Comparison of ENCODE assay signal across 12 cellular contexts in the genomic region with DNA sequence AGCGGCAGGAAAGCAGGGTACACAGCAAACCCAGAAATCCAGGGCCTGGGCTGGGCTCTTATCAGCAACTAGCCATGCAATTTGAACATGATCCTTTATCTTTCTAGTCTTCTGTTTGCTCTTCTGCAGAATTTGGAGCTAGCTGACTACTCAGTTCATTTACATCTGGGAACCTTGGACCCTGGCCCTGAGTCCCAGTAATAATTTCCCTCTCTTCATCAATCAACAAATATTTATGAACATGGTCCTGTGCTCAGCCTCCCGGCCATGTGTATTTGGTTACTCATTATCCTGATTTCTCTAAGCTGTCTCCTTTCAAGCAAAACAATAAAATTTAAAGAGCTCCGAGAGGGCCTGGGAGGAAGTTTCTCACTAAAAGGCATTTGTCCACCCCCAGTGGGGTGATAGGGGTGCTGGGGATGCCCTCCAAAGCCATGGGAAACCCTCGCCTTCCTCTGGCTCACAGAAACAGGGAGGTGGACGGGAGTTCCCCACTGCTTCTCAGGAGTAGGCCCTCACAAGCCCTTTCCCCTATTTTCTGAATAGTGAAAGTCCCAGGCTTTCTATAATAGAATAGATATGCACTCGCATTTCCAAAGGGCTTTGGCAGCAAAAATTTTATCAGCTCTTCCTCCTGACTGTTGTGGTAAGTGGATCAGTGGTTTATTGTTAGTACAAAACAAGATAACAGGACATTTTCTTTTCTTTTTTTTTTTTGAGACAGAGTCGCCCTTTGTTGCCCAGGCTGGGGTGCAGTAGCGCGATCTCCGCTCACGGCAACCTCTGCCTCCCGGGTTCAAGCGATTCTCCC. TPM values are rescaled to one million over a fixed set of nuclear protein-coding genes. Genes with fewer than 3 reads are reported as not detected.
A peak's percentile ranks its signal among the peaks of the same experiment; 100 is the strongest.
DNase-seq lines count a peak whose midpoint lies in the region; ATAC-seq and TF ChIP-seq lines count a peak whose summit lies in the region.
"Had no signal": no experiment of that assay in that cellular context is flagged by ENCODE, and none has a peak within 500 bp of the region (broad histone marks: within the 10 kb centered on the region; RNA-seq: fewer than 3 reads in every experiment).

No MANE protein-coding gene starts in this region.

- H3K9me3 ChIP-seq in Peyer's patch, result no peaks in the 10 kb centered on the region
- H3K9me3 ChIP-seq in fibroblast of lung (ENCODE audit: control insufficient read depth, insufficient read depth, low read depth, low read length), result no peaks in the 10 kb centered on the region
- H3K9me3 ChIP-seq in mucosa of rectum (ENCODE audit: control insufficient read depth in 2 of 2, low read length in 2 of 2), result no peaks in the 10 kb centered on the region
- no peaks in the 10 kb centered on the region for H3K9me3 ChIP-seq in thyroid gland

- H3K4me1 ChIP-seq in Peyer's patch (peaks cover 0 to 21% (median 1%) of the 10 kb centered on the region in 4 donors), fibroblast of lung (ENCODE audit: control insufficient read depth, extremely low read depth, insufficient read depth, low read length) (no peaks in the 10 kb centered on the region), mucosa of rectum (ENCODE audit: control insufficient read depth in 2 of 2, insufficient read depth in 2 of 2, low read length in 2 of 2) (peaks cover 12 to 15% of the 10 kb centered on the region in 2 donors), thyroid gland (peaks cover 3 to 9% of the 10 kb centered on the region in 2 donors)

- H3K79me2 ChIP-seq in fibroblast of lung (ENCODE audit: control insufficient read depth, insufficient read depth, low read length), result no peaks in the 10 kb centered on the region

- no peak for TF ChIP-seq POLR2A in Peyer's patch (IDR thresholded peaks at IDR 0.05)
- no peak for TF ChIP-seq POLR2A in thyroid gland (IDR thresholded peaks at IDR 0.05)

- H3K9ac ChIP-seq in fibroblast of lung (ENCODE audit: insufficient read depth, low read length) (no peak overlapping the region), mucosa of rectum (ENCODE audit: low read depth in 1 of 2, low read length in 2 of 2) (peak overlapping the region; percentile 17 to 54)

- 74 to 75% methylated on average over 13 of the region's 13 CpGs for WGBS in thyroid gland, 2 donors

- H2AFZ ChIP-seq in fibroblast of lung (ENCODE audit: low read length), result no peak overlapping the region

- H3K27ac ChIP-seq in Peyer's patch (peak overlapping the region in 2 of 4 donors; percentile 64 to 70), fibroblast of lung (ENCODE audit: insufficient read depth, low read length) (no peak overlapping the region), mucosa of rectum (ENCODE audit: low read depth in 2 of 2, low read length in 2 of 2) (peak overlapping the region; percentile 43 to 55), thyroid gland (peak overlapping the region in 2 of 3 donors; percentile 13 to 15)

- peak overlapping the region; percentile 13 for H3K4me2 ChIP-seq in fibroblast of lung (ENCODE audit: extremely low read depth, insufficient read depth, low read length)

- no peak for TF ChIP-seq CTCF in Peyer's patch (IDR thresholded peaks at IDR 0.05)
- TF ChIP-seq CTCF in fibroblast of lung (conservative IDR thresholded peaks at IDR 0.05 in 1 of 2, IDR thresholded peaks at IDR 0.05 in 1 of 2; ENCODE audit: low read depth in 1 of 2, low read length in 2 of 2), result no peak
- TF ChIP-seq CTCF in thyroid gland (IDR thresholded peaks at IDR 0.05), result no peak
- TF ChIP-seq CTCF in omental fat pad (IDR thresholded peaks at IDR 0.05), result no peak

- H4K20me1 ChIP-seq in fibroblast of lung (ENCODE audit: control insufficient read depth, extremely low read depth, insufficient read depth, low read length), result no peaks in the 10 kb centered on the region

- no peaks in the 10 kb centered on the region for H3K36me3 ChIP-seq in Peyer's patch
- H3K36me3 ChIP-seq in fibroblast of lung (ENCODE audit: control insufficient read depth, insufficient read depth, low read length), result no peaks in the 10 kb centered on the region
- no peaks in the 10 kb centered on the region for H3K36me3 ChIP-seq in mucosa of rectum (ENCODE audit: control insufficient read depth in 2 of 2, insufficient read depth in 2 of 2, low read length in 2 of 2)
- no peaks in the 10 kb centered on the region for H3K36me3 ChIP-seq in thyroid gland

- H3K4me3 ChIP-seq in Peyer's patch, result peak overlapping the region in 2 of 4 donors; percentile 2 to 20
- peak overlapping the region in 1 of 4 experiments; percentile 2 for H3K4me3 ChIP-seq in fibroblast of lung (replicated peaks in 1 of 4; ENCODE audit: control extremely low read depth in 1 of 4, insufficient read depth in 1 of 4, low read depth in 3 of 4, low read length in 4 of 4)
- H3K4me3 ChIP-seq in mucosa of rectum (ENCODE audit: low read length in 2 of 2), result peak overlapping the region in 1 of 2 donors; percentile 23
- no peak overlapping the region for H3K4me3 ChIP-seq in thyroid gland (replicated peaks in 1 of 3)

- intact Hi-C loops in thyroid gland (cut with DNase I), result no loop called here

- H3K27me3 ChIP-seq in Peyer's patch, result no peaks in the 10 kb centered on the region
- peaks cover 2% of the 10 kb centered on the region for H3K27me3 ChIP-seq in fibroblast of lung (ENCODE audit: control insufficient read depth, insufficient read depth, low read length)
- H3K27me3 ChIP-seq in mucosa of rectum (ENCODE audit: control insufficient read depth in 2 of 2, insufficient read depth in 2 of 2, low read length in 2 of 2), result no peaks in the 10 kb centered on the region
- H3K27me3 ChIP-seq in thyroid gland, result no peaks in the 10 kb centered on the region

- DNase-seq in Peyer's patch (peak in 2 of 3 donors; percentile 60 to 73), fibroblast of lung (ENCODE audit: low read depth in 2 of 2) (peak in 1 of 2 donors; percentile 50), thyroid gland (no peak), NCI-H748 (lab: John Stamatoyannopoulos, UW; ENCODE audit: unreplicated experiment) (no peak), omental fat pad (ENCODE audit: low spot score) (no peak)
- DNase-seq: activated B cell treated with CpG ODN at 0.5 μM for 24 hours; CD8-positive, alpha-beta T cell; NCI-H345; SHP77; stimulated activated naive B cell treated with anti-CD40 and anti-IgM and Interleukin-4, amounts not matched to agents 10 μg/mL and 1 μg/mL and 100 μg/mL, for 72 hours had no signal

- ATAC-seq in GM19035 (IDR thresholded peaks at IDR 0.05; ENCODE audit: unreplicated experiment) (no peak), omental fat pad (ENCODE audit: low FRiP score) (no peak)
- ATAC-seq: CD8-positive, alpha-beta T cell; stimulated activated naive B cell treated with anti-CD40 and anti-IgM and Interleukin-4, amounts not matched to agents 10 μg/mL and 1 μg/mL and 100 μg/mL, for 72 hours had no signal

RNA-seq across cellular contexts. Expression of gene WDR59, which starts 6.9 kb away (rescaled TPM):
- total RNA-seq in Peyer's patch (100 to 1,000 TPM in 2 of 4 donors, 10 to 100 TPM in 2; 32.9 to 127 (median 102) TPM), fibroblast of lung (14.9 and 16.0 TPM in 2 replicates), thyroid gland (10 to 100 TPM; 40.2 to 55.8 (median 46.9) TPM), omental fat pad (10 to 100 TPM; 16.3 to 30.6 (median 21.8) TPM)
- polyA plus RNA-seq in fibroblast of lung, result 30.2 and 33.7 TPM in 2 replicates
- polyA plus RNA-seq in fibroblast of lung (2012), result 18.0 and 19.2 TPM in 2 replicates
- 75.2 and 88.5 TPM in 2 replicates for polyA minus RNA-seq in fibroblast of lung (ENCODE audit: low replicate concordance)

RNA-seq across cellular contexts. Expression of gene ZNRF1, which starts 7.0 kb away (rescaled TPM):
- 10 to 100 TPM; 10.7 to 32.7 (median 16.4) TPM for total RNA-seq in Peyer's patch
- 18.0 and 21.1 TPM in 2 replicates for total RNA-seq in fibroblast of lung
- 21.0 and 22.8 TPM in 2 replicates for polyA plus RNA-seq in fibroblast of lung
- polyA plus RNA-seq in fibroblast of lung (2012), result 28.5 and 30.5 TPM in 2 replicates
- polyA minus RNA-seq in fibroblast of lung (ENCODE audit: low replicate concordance), result 29.6 and 32.9 TPM in 2 replicates
- total RNA-seq in thyroid gland, result 10 to 100 TPM; 47.4 to 94.5 (median 57.4) TPM
- 10 to 100 TPM in 3 of 4 donors, 1 to 10 TPM in 1; 7.5 to 20.7 (median 15.1) TPM for total RNA-seq in omental fat pad

Comparison
In these comparisons a context has a peak if more than half of its experiments do, and no peak if none do; other contexts are left out.
1. DNase-seq: peak in Peyer's patch (2 of 3); none in thyroid gland (0 of 2), NCI-H748 (single experiment) and omental fat pad (single experiment).